11 cellular contexts compared by ENCODE assay signal in the genomic region with DNA sequence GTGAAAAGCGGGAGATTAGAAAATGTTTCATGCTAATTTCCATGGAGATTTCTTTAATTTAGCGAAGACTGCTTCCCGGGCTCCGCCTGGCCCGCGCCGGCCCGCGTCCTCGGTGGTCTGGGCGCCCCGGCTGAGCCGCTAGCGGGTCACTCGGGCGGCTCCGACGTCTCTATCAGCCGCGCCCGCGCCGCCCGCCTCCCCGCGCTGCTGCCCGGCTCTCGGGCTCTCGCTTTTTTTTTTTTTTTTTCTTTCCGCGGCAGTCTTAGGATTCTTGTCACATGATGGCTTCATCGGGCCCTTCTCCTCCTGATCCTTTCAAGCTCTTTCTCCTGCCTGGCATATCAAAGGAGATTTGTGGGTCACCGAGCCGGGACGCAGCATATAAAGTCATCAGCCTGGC.
DNase-seq lines count a peak whose midpoint lies in the region; FAIRE-seq and TF ChIP-seq lines count a peak whose summit lies in the region.
"Had no signal": no experiment of that assay in that cellular context is flagged by ENCODE, and none has a peak within 500 bp of the region (broad histone marks: within the 10 kb centered on the region; RNA-seq: fewer than 3 reads in every experiment).

No MANE protein-coding gene starts in this region.

- H3K4me2 ChIP-seq in mammary epithelial cell (ENCODE audit: insufficient read depth, low read depth, low read length) (no peak overlapping the region), H1 (ENCODE audit: insufficient read depth in 1 of 2, low read depth in 2 of 2, low read length in 2 of 2) (peak overlapping the region; percentile 70 to 81), mesenchymal stem cell (ENCODE audit: low read length, poor library complexity, severe bottlenecking) (peak overlapping the region; percentile 61)

- H4K91ac ChIP-seq in H1 (replicated peaks; ENCODE audit: insufficient read length, low read length): no peak overlapping the region
- H4K91ac ChIP-seq in mesenchymal stem cell (ENCODE audit: low read length): no peak overlapping the region

- no peaks in the 10 kb centered on the region for H3K9me3 ChIP-seq in breast epithelium
- no peaks in the 10 kb centered on the region for H3K9me3 ChIP-seq in mammary epithelial cell (replicated peaks; ENCODE audit: insufficient read depth, low read length)
- H3K9me3 ChIP-seq in H1 (ENCODE audit: insufficient read depth in 2 of 2, low read depth in 1 of 2, low read length in 1 of 2): no peaks in the 10 kb centered on the region
- H3K9me3 ChIP-seq in mesenchymal stem cell (ENCODE audit: control insufficient read depth, low read length): peaks cover 6% of the 10 kb centered on the region

- H2BK15ac ChIP-seq in H1 (ENCODE audit: low read length) (no peak overlapping the region), mesenchymal stem cell (ENCODE audit: low read depth, poor library complexity, severe bottlenecking) (peak overlapping the region; percentile 9)

- TF ChIP-seq CTCF in breast epithelium (IDR thresholded peaks at IDR 0.05) (no peak), mammary epithelial cell (conservative IDR thresholded peaks at IDR 0.05 in 1 of 2, IDR thresholded peaks at IDR 0.05 in 1 of 2; ENCODE audit: extremely low read depth in 1 of 2, insufficient read depth in 1 of 2, low read depth in 1 of 2, low read length in 2 of 2) (no peak), H1 (IDR thresholded peaks at IDR 0.05; ENCODE audit: control extremely low read depth in 1 of 3, insufficient read depth in 1 of 3, low read depth in 1 of 3, low read length in 3 of 3) (no peak), type B pancreatic cell (conservative IDR thresholded peaks at IDR 0.05) (no peak)

- WGBS in mammary epithelial cell (ENCODE audit: low coverage, missing lambda C conversion rate): 1% methylated on average over 14 of the region's 35 CpGs
- 3% methylated on average over 32 of the region's 35 CpGs; no CpG with 5 or more reads in 1 of the 2 experiments for WGBS in H1 (ENCODE audit: extremely low coverage in 1 of 2, insufficient coverage in 1 of 2, insufficient read length in 1 of 2, insufficient replicate concordance in 2 of 2, low coverage in 1 of 2, low lambda C conversion rate in 2 of 2, missing lambda C conversion rate in 1 of 2), 2 experiments
- 3% methylated on average over 32 of the region's 35 CpGs for WGBS in mesenchymal stem cell

- H3K56ac ChIP-seq in H1 (replicated peaks; ENCODE audit: insufficient read length, low read depth, low read length): no peak overlapping the region

- no peaks in the 10 kb centered on the region for H3K79me1 ChIP-seq in H1 (ENCODE audit: low read depth, low read length)
- H3K79me1 ChIP-seq in mesenchymal stem cell (replicated peaks; ENCODE audit: low read length, poor library complexity, severe bottlenecking): no peaks in the 10 kb centered on the region

- peaks cover 79% of the 10 kb centered on the region for H3K27me3 Mint-ChIP-seq in type B pancreatic cell

- no peaks in the 10 kb centered on the region for H4K20me1 ChIP-seq in mammary epithelial cell (ENCODE audit: insufficient read depth, low read length)
- H4K20me1 ChIP-seq in H1 (replicated peaks in 1 of 2; ENCODE audit: control insufficient read depth in 1 of 2, insufficient read depth in 2 of 2, low read length in 2 of 2): no peaks in the 10 kb centered on the region

- FAIRE-seq in H1 (lab: Jason Lieb, UNC) (no peak), GM12891 (lab: Jason Lieb, UNC) (no peak)

- H2AK5ac ChIP-seq in H1 (ENCODE audit: low read depth, low read length) (no peak overlapping the region), mesenchymal stem cell (ENCODE audit: low read length, severe bottlenecking) (no peak overlapping the region)

- H3K36me3 Mint-ChIP-seq in type B pancreatic cell: no peaks in the 10 kb centered on the region

- DNase-seq in breast epithelium (ENCODE audit: low spot score in 2 of 2): no peak
- no peak for DNase-seq in mammary epithelial cell
- DNase-seq in H1 (ENCODE audit: low read depth in 1 of 2, low spot score in 2 of 2): peak in 1 of 2 experiments; percentile 54
- peak; percentile 55 for DNase-seq in mesenchymal stem cell
- DNase-seq in type B pancreatic cell (ENCODE audit: extremely low spot score, unreplicated experiment): no peak
- no peak for DNase-seq in GM12891 (ENCODE audit: insufficient read length, low spot score)
- no peak for DNase-seq in activated T-cell treated with anti-CD3 and anti-CD28 coated beads, Interleukin-2, amount 50 U/mL, for 1 hour
- DNase-seq in activated effector memory CD4-positive, alpha-beta T cell treated with Interleukin-2 at 50 U/mL for 16 hours: no peak
- DNase-seq: erythroblast, NCI-H187 treated with DMSO at 0.1 percent for 48 hours, T-helper 9 cell had no signal

- no peak overlapping the region for H4K8ac ChIP-seq in H1 (ENCODE audit: extremely low read depth, insufficient read depth, low read length)
- no peak overlapping the region for H4K8ac ChIP-seq in mesenchymal stem cell (ENCODE audit: low read length)

- H4K5ac ChIP-seq in H1 (ENCODE audit: insufficient read length, low read depth, low read length): no peak overlapping the region

- peak overlapping the region; percentile 86 for H3K4me3 Mint-ChIP-seq in type B pancreatic cell

- H2BK120ac ChIP-seq in H1 (replicated peaks; ENCODE audit: low read depth, low read length) (no peak overlapping the region), mesenchymal stem cell (ENCODE audit: low read depth, low read length) (no peak overlapping the region)

- H3K27ac Mint-ChIP-seq in type B pancreatic cell: no peak overlapping the region

- H3K79me2 ChIP-seq in mammary epithelial cell (ENCODE audit: insufficient read depth, low read length) (no peaks in the 10 kb centered on the region), H1 (ENCODE audit: control insufficient read depth in 1 of 2, insufficient read depth in 2 of 2, low read length in 2 of 2) (no peaks in the 10 kb centered on the region)

- 0 out of 4 replicates have a peak, but pooled peaks of 1 of the 2 experiments have one; percentile 8 for TF ChIP-seq RAD21 in H1 (IDR thresholded peaks at IDR 0.05 in 1 of 2, conservative IDR thresholded peaks at IDR 0.05 in 1 of 2; ENCODE audit: low read depth in 2 of 2, low read length in 2 of 2)

- H3K4me1 ChIP-seq in breast epithelium (no peaks in the 10 kb centered on the region), mammary epithelial cell (ENCODE audit: insufficient read depth, low read length) (no peaks in the 10 kb centered on the region), H1 (replicated peaks in 1 of 4; ENCODE audit: control insufficient read depth in 3 of 4, insufficient read depth in 4 of 4, low read length in 3 of 4) (peaks cover 0 to 7% (median 0%) of the 10 kb centered on the region in 4 experiments; a peak in 2 of 7 replicates), mesenchymal stem cell (ENCODE audit: control insufficient read depth, insufficient read depth, low read depth, low read length) (peaks cover 1% of the 10 kb centered on the region)

- no peak overlapping the region for H2BK5ac ChIP-seq in H1 (ENCODE audit: low read depth, low read length)
- no peak overlapping the region for H2BK5ac ChIP-seq in mesenchymal stem cell (ENCODE audit: low read depth, low read length, poor library complexity, severe bottlenecking)

- H3K4me3 ChIP-seq in breast epithelium (peak overlapping the region; percentile 6 to 41 (median 27)), mammary epithelial cell (replicated peaks in 1 of 3; ENCODE audit: insufficient read depth in 1 of 3, low read depth in 2 of 3, low read length in 3 of 3) (no peak overlapping the region), H1 (ENCODE audit: extremely low read depth in 1 of 4, insufficient read depth in 2 of 4, low read depth in 3 of 4, low read length in 4 of 4) (peak overlapping the region; percentile 26 to 59 (median 44); a peak in 6 of 8 replicates), mesenchymal stem cell (ENCODE audit: insufficient read depth in 1 of 2, low read depth in 1 of 2, low read length in 2 of 2) (no peak overlapping the region)

- no peak overlapping the region for H2BK12ac ChIP-seq in H1 (ENCODE audit: low read depth, low read length)
- H2BK12ac ChIP-seq in mesenchymal stem cell (ENCODE audit: low read length in 2 of 2): no peak overlapping the region

- H3K9me3 Mint-ChIP-seq in type B pancreatic cell: no peaks in the 10 kb centered on the region

- H2BK20ac ChIP-seq in H1 (ENCODE audit: low read length): no peak overlapping the region

- CTCF ChIA-PET in mammary epithelial cell (lab: Charles Lee; ENCODE audit: low non-redundant PET) (no interaction called here), H1 (lab: Charles Lee; ENCODE audit: partially characterized antibody) (interaction anchor here (0.6 to 1.1 kb wide), 2 partner anchors 13 to 400 kb away, joined by 3 read pairs; no protein-coding TSS in a partner anchor)

- H3K27me3 ChIP-seq in breast epithelium: peaks cover 0 to 36% of the 10 kb centered on the region in 2 donors
- peaks cover 7% of the 10 kb centered on the region for H3K27me3 ChIP-seq in mammary epithelial cell (ENCODE audit: insufficient read depth, low read length)
- H3K27me3 ChIP-seq in H1 (replicated peaks in 1 of 4; ENCODE audit: control insufficient read depth in 3 of 4, extremely low read depth in 1 of 4, insufficient read depth in 3 of 4, low read length in 3 of 4): peaks cover 0 to 8% (median 3%) of the 10 kb centered on the region in 4 experiments; a peak in 4 of 7 replicates
- peaks cover 5 to 19% of the 10 kb centered on the region in 2 experiments for H3K27me3 ChIP-seq in mesenchymal stem cell (ENCODE audit: control insufficient read depth in 1 of 2, insufficient read depth in 1 of 2, low read length in 2 of 2)

- H3K23me2 ChIP-seq in H1 (ENCODE audit: low read depth, low read length): peaks cover 2% of the 10 kb centered on the region; the same call in 1 of the 2 replicates

- H3K18ac ChIP-seq in H1 (ENCODE audit: extremely low read depth, low read length) (no peak overlapping the region), mesenchymal stem cell (ENCODE audit: low read depth in 1 of 2, low read length in 2 of 2) (peak overlapping the region; percentile 55 to 61)

- no TSS peak for BruUV-seq in mammary epithelial cell (replicated peaks; lab: Mats Ljungman, UMichigan)

- no peak overlapping the region for H3K9ac ChIP-seq in mammary epithelial cell (ENCODE audit: insufficient read depth, low read length)
- no peak overlapping the region for H3K9ac ChIP-seq in H1 (replicated peaks in 1 of 4; ENCODE audit: extremely low read depth in 1 of 4, low read depth in 3 of 4, low read length in 3 of 4)
- H3K9ac ChIP-seq in mesenchymal stem cell (ENCODE audit: low read length): no peak overlapping the region

- H3K14ac ChIP-seq in H1 (ENCODE audit: insufficient read length): no peak overlapping the region
- H3K14ac ChIP-seq in mesenchymal stem cell (ENCODE audit: low read length in 2 of 2): peak overlapping the region in 1 of 2 experiments; percentile 82

- intact Hi-C loops in breast epithelium (cut with DNase I; ENCODE audit: low total_unique reads): no loop called here
- intact Hi-C loops in mammary epithelial cell (cut with micrococcal nuclease): no loop called here

- POLR2A ChIA-PET in H1 (lab: Charles Lee; ENCODE audit: partially characterized antibody): interaction anchor here (0.7 kb wide), 1 partner anchor 25 kb away, joined by 3 read pairs; no protein-coding TSS in a partner anchor

- TF ChIP-seq POLR2A in breast epithelium (IDR thresholded peaks at IDR 0.05) (no peak), H1 (IDR thresholded peaks at IDR 0.05; ENCODE audit: control extremely low read depth in 1 of 2, low read depth in 2 of 2, low read length in 2 of 2) (no peak), GM12891 (IDR thresholded peaks at IDR 0.05; ENCODE audit: low read depth, low read length) (no peak)

- no peak overlapping the region for H3K27ac ChIP-seq in breast epithelium
- H3K27ac ChIP-seq in mammary epithelial cell (ENCODE audit: insufficient read depth, low read depth, low read length): no peak overlapping the region
- H3K27ac ChIP-seq in H1 (ENCODE audit: low read depth, low read length): no peak overlapping the region
- no peak overlapping the region for H3K27ac ChIP-seq in mesenchymal stem cell (ENCODE audit: low read length, poor library complexity, severe bottlenecking)

- no peak overlapping the region for H3K23ac ChIP-seq in H1 (ENCODE audit: insufficient read length)
- no peak overlapping the region for H3K23ac ChIP-seq in mesenchymal stem cell (ENCODE audit: low read length in 2 of 2)

- H3K4ac ChIP-seq in H1 (replicated peaks; ENCODE audit: insufficient read length, low read depth, low read length) (no peak overlapping the region), mesenchymal stem cell (ENCODE audit: low read depth in 1 of 2, low read length in 2 of 2) (peak overlapping the region in 1 of 2 experiments; percentile 67)

- H3K4me1 Mint-ChIP-seq in type B pancreatic cell (ENCODE audit: unreplicated experiment): peaks cover 6% of the 10 kb centered on the region

- in situ Hi-C loops in mammary epithelial cell (cut with MboI; ENCODE audit: low sequenced_read_pairs in 2 of 2): no loop called here

- TF ChIP-seq EP300 in H1 (IDR thresholded peaks at IDR 0.05; ENCODE audit: borderline replicate concordance in 1 of 2, low read depth in 2 of 2, low read length in 2 of 2): no peak

- H2AFZ ChIP-seq in mammary epithelial cell (ENCODE audit: low read depth, low read length) (no peak overlapping the region), H1 (ENCODE audit: low read length) (no peak overlapping the region), mesenchymal stem cell (ENCODE audit: low read depth, low read length) (peak overlapping the region; percentile 39)

- dilution Hi-C loops in mammary epithelial cell (cut with HindIII; ENCODE audit: low sequenced_read_pairs): no loop called here

- H3K36me3 ChIP-seq in breast epithelium: no peaks in the 10 kb centered on the region
- no peaks in the 10 kb centered on the region for H3K36me3 ChIP-seq in mammary epithelial cell (ENCODE audit: insufficient read depth, low read length)
- H3K36me3 ChIP-seq in H1 (ENCODE audit: control insufficient read depth in 2 of 4, insufficient read depth in 4 of 4, low read length in 3 of 4): no peaks in the 10 kb centered on the region
- H3K36me3 ChIP-seq in mesenchymal stem cell (ENCODE audit: control insufficient read depth in 1 of 2, insufficient read depth in 2 of 2, low read depth in 1 of 2, low read length in 2 of 2): no peaks in the 10 kb centered on the region

Comparison
In these comparisons a context has a peak if more than half of its experiments do, and no peak if none do; other contexts are left out.
1. H3K4me3 ChIP-seq: peak in breast epithelium (3 of 3) and H1 (4 of 4); none in mammary epithelial cell (0 of 3) and mesenchymal stem cell (0 of 2).